Comparison of ENCODE assay signal across 23 cellular contexts in the genomic region with DNA sequence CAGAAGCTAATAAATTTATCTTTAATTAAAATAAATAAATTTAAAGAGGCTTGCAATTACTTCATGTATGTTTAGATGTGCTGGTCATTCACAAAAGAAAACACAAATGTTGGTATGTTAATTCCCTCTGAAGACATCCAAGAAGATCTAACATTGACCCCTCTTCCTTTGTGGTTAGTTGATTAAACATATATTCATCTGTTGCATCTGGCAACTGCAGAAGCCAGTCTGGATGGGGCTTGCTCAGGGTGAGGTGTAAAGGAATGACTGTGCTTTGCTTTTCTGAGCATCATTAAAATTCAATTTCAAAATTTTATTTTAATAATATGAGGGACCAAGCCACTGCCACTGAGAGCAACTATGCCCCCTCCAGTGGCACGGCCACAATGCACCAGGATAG. TPM values are rescaled to one million over a fixed set of nuclear protein-coding genes. Genes with fewer than 3 reads are reported as not detected.
"Had no signal": no experiment of that assay in that cellular context is flagged by ENCODE, and none has a peak within 500 bp of the region (broad histone marks: within the 10 kb centered on the region; RNA-seq: fewer than 3 reads in every experiment).

No MANE protein-coding gene starts in this region.

- H3K27me3 ChIP-seq: right lobe of liver, transverse colon had no signal

- DNase-seq: effector memory CD4-positive, alpha-beta T cell; foreskin keratinocyte; left colon; left ventricle myocardium superior; mesendoderm; naive B cell; psoas muscle; retina; right lobe of liver; stimulated activated CD4-positive, alpha-beta T cell treated with anti-CD3 and anti-CD28 coated beads, Interleukin-2, amount 100 ng/mL, for 24 hours; stimulated activated CD4-positive, alpha-beta T cell treated with anti-CD3 and anti-CD28 coated beads, Interleukin-4, amount 100 ng/mL, for 4 hours; stimulated activated naive B cell treated with anti-CD40 and anti-IgM and Interleukin-4, amounts not matched to agents 10 μg/mL and 1 μg/mL and 100 μg/mL, for 72 hours; stimulated activated naive CD8-positive, alpha-beta T cell treated with anti-CD3 and anti-CD28 coated beads, Interleukin-15, amount 100 ng/mL, for 72 hours; substantia nigra; transverse colon had no signal

- H3K4me3 ChIP-seq: lung, psoas muscle, right lobe of liver, skin epidermis, thoracic aorta, transverse colon had no signal

- FAIRE-seq: endometrium had no signal

- H3K36me3 ChIP-seq: right lobe of liver, thoracic aorta, transverse colon had no signal

- ATAC-seq: esophagus mucosa; foreskin keratinocyte; left colon; left ventricle myocardium superior; psoas muscle; right lobe of liver; stimulated activated naive B cell treated with anti-CD40 and anti-IgM and Interleukin-4, amounts not matched to agents 10 μg/mL and 1 μg/mL and 100 μg/mL, for 72 hours; stimulated activated naive CD8-positive, alpha-beta T cell treated with anti-CD3 and anti-CD28 coated beads, Interleukin-15, amount 100 ng/mL, for 72 hours had no signal

- H3K4me1 ChIP-seq: foreskin keratinocyte, psoas muscle, right lobe of liver, transverse colon had no signal

- H3K27ac ChIP-seq: foreskin keratinocyte, psoas muscle, right lobe of liver, skin epidermis, thoracic aorta, transverse colon had no signal

RNA-seq across cellular contexts. Expression of gene FERD3L, which starts 36.4 kb away (rescaled TPM):
- total RNA-seq: esophagus mucosa, fibroblast of lung, foreskin keratinocyte, kidney epithelial cell, left colon, left ventricle myocardium superior, lung, osteoblast, psoas muscle, right lobe of liver, thoracic aorta, transverse colon had no signal
- polyA plus RNA-seq: fibroblast of lung, foreskin keratinocyte, lung, psoas muscle had no signal
